In genomic region chr10:47987952-47988351, GRCh38 we compare ENCODE assay signal across 8 cellular contexts. TPM values are rescaled to one million over a fixed set of nuclear protein-coding genes. Genes with fewer than 3 reads are reported as not detected.
"Had no signal": no experiment of that assay in that cellular context is flagged by ENCODE, and none has a peak within 500 bp of the region (broad histone marks: within the 10 kb centered on the region; RNA-seq: fewer than 3 reads in every experiment).

No MANE protein-coding gene starts in this region.

RNA-seq across cellular contexts. Expression of gene FAM25C, which starts 11.6 kb away (rescaled TPM):
- total RNA-seq: activated CD4-positive, alpha-beta memory T cell treated with anti-CD3 and anti-CD28 coated beads for 36 hours; activated CD4-positive, alpha-beta T cell treated with anti-CD3 and anti-CD28 coated beads, Interleukin-2, amount 10 ng/mL, durations not matched to agents 7 days and 5 days; activated naive CD4-positive, alpha-beta T cell treated with anti-CD3 and anti-CD28 coated beads, Interleukin-2, amount 50 U/mL, for 72 hours; activated T-cell treated with anti-CD3 and anti-CD28 coated beads, Interleukin-2, amount 50 U/mL, for 4 hours; ascending aorta; MCF 10A; Peyer's patch; T-cell had no signal
